In the genomic region with DNA sequence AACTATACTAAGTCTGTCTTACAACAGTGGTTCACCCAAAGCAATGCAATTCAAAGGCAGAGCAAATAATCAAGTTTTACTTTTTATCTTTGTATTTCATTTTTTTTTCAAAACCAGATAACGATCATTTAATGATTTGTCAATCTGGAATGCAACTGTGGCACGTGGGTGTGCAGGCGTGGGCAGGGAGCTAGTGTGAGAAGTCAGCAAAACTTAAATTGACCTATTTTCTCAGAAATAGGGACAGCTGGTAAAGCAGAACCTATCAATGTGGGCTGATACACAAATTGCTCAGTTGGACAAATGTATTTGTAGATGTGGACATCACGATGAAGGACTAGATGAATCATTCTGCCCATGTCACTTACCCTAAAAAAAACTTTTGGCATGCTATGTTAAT, we compare ENCODE assay signal across 12 cellular contexts.
"Had no signal": no experiment of that assay in that cellular context is flagged by ENCODE, and none has a peak within 500 bp of the region (broad histone marks: within the 10 kb centered on the region; RNA-seq: fewer than 3 reads in every experiment).

No MANE protein-coding gene starts in this region.

- H3K27ac ChIP-seq: ovary, sigmoid colon, thoracic aorta, upper lobe of right lung had no signal

- H3K4me1 ChIP-seq: sigmoid colon, upper lobe of right lung had no signal

- H3K36me3 ChIP-seq: ovary, sigmoid colon, thoracic aorta, upper lobe of right lung had no signal

- H3K4me3 ChIP-seq: ovary, sigmoid colon, thoracic aorta, upper lobe of right lung had no signal

- FAIRE-seq: bronchial epithelial cell had no signal

- DNase-seq: activated naive CD8-positive, alpha-beta T cell treated with anti-CD3 and anti-CD28 coated beads for 36 hours; anterior cingulate cortex; effector memory CD8-positive, alpha-beta T cell; erythroblast; ovary; sigmoid colon; stimulated activated CD4-positive, alpha-beta T cell treated with anti-CD3 and anti-CD28 coated beads, Interleukin-12 subunit alpha, Interleukin-12 subunit beta, amount 100 ng/mL, for 4 hours; stimulated activated CD4-positive, alpha-beta T cell treated with anti-CD3 and anti-CD28 coated beads, Interleukin-2, amount 100 ng/mL, for 24 hours; upper lobe of right lung had no signal

- H3K9me3 ChIP-seq: ovary, sigmoid colon, thoracic aorta, upper lobe of right lung had no signal

- ATAC-seq: effector memory CD8-positive, alpha-beta T cell; stimulated activated effector memory CD8-positive, alpha-beta T cell treated with anti-CD3 and anti-CD28 coated beads, Interleukin-12 subunit alpha, Interleukin-12 subunit beta, amount 100 ng/mL, for 72 hours; upper lobe of right lung had no signal

- H3K27me3 ChIP-seq: ovary, sigmoid colon, upper lobe of right lung had no signal
